In genomic region chr5:10264569-10264968, GRCh38 we compare ENCODE assay signal across 1 cellular context.
TF ChIP-seq lines count a peak whose summit lies in the region.

No MANE protein-coding gene starts in this region.

TF ChIP-seq in GM23338, 12 proteins besides CTCF, POLR2A, EP300 and RAD21 (continued from another document):
- TF ChIP-seq ZNF462 (CRISPR knock-in tag; IDR thresholded peaks at IDR 0.05) (no peak), JUNB (IDR thresholded peaks at IDR 0.05; ENCODE audit: unreplicated experiment) (no peak), REST (IDR thresholded peaks at IDR 0.05; ENCODE audit: unreplicated experiment) (no peak), ZNF114 (CRISPR knock-in tag; IDR thresholded peaks at IDR 0.05) (no peak), STAT1 (IDR thresholded peaks at IDR 0.05; ENCODE audit: unreplicated experiment) (no peak), ETS1 (IDR thresholded peaks at IDR 0.05) (no peak), NANOG (IDR thresholded peaks at IDR 0.05; ENCODE audit: borderline replicate concordance) (no peak), POLR2AphosphoS5 (IDR thresholded peaks at IDR 0.05; ENCODE audit: low read depth) (no peak), EZH2 (IDR thresholded peaks at IDR 0.05; ENCODE audit: low read depth, unreplicated experiment) (no peak), EZH2phosphoT487 (IDR thresholded peaks at IDR 0.05; ENCODE audit: unreplicated experiment) (no peak), CREB1 (CRISPR knock-in tag; IDR thresholded peaks at IDR 0.05; ENCODE audit: low read depth) (no peak)
